1 cellular context compared by ENCODE assay signal in the genomic region with DNA sequence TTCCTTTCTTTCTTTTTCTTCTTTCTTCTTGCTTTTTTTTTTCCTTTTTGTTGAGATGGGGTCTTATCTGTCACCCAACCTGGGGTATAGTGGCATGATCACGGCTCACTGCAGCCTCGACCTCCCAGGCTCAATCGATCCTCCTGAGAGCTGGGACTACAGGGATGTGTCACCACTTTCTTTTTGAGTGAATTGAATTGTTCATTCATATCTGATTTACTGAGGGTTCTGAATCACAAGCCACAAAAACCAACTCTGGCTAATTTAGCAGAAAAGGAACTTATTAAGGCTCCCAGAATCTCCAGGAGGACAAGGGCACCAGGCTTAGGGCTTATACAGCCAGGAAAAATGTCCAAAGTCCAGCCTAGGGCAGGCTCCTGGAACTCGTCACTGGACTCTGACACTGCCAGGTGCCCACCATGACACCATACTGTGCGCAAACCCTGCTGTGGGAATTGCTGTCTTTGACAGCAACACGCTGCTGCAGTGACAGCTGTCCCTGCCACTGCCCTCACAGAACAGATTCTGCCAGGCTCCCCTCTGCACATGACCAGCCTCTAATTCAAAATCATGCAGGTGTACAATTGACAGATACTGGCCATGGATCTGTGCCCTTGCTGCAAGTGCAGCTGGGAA.
A peak's percentile ranks its signal among the peaks of the same experiment; 100 is the strongest.
TF ChIP-seq lines count a peak whose summit lies in the region.

No MANE protein-coding gene starts in this region.

TF ChIP-seq in GM12878, 131 proteins besides CTCF, POLR2A, EP300 and RAD21 (continues in another document):
- 0 out of 2 replicates have a peak, but pooled peaks have one; percentile 15 for TF ChIP-seq CHD4 (IDR thresholded peaks at IDR 0.05)
- peak; percentile 99 for TF ChIP-seq JUNB (IDR thresholded peaks at IDR 0.05)
- no peak for TF ChIP-seq SUZ12 (IDR thresholded peaks at IDR 0.05; ENCODE audit: unreplicated experiment)
- TF ChIP-seq MXI1 (IDR thresholded peaks at IDR 0.05; ENCODE audit: low read depth, low read length), result no peak
- TF ChIP-seq, protein P1, sequence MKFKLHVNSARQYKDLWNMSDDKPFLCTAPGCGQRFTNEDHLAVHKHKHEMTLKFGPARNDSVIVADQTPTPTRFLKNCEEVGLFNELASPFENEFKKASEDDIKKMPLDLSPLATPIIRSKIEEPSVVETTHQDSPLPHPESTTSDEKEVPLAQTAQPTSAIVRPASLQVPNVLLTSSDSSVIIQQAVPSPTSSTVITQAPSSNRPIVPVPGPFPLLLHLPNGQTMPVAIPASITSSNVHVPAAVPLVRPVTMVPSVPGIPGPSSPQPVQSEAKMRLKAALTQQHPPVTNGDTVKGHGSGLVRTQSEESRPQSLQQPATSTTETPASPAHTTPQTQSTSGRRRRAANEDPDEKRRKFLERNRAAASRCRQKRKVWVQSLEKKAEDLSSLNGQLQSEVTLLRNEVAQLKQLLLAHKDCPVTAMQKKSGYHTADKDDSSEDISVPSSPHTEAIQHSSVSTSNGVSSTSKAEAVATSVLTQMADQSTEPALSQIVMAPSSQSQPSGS (IDR thresholded peaks at IDR 0.05; ENCODE audit: low read length), result peak; percentile 85
- TF ChIP-seq ASH2L (IDR thresholded peaks at IDR 0.05; ENCODE audit: borderline replicate concordance, low read depth), result no peak
- no peak for TF ChIP-seq BRCA1 (IDR thresholded peaks at IDR 0.05; ENCODE audit: low read depth, low read length)
- no peak for TF ChIP-seq ZNF622 (IDR thresholded peaks at IDR 0.05)
- TF ChIP-seq ZNF217 (IDR thresholded peaks at IDR 0.05), result peak; percentile 49; the same call in 1 of the 2 replicates
- peak; percentile 9 for TF ChIP-seq SP1 (IDR thresholded peaks at IDR 0.05; ENCODE audit: low read depth, low read length)
- no peak for TF ChIP-seq SMAD5 (IDR thresholded peaks at IDR 0.05; ENCODE audit: low read depth)
- TF ChIP-seq RBBP5 (conservative IDR thresholded peaks at IDR 0.05), result no peak
- TF ChIP-seq, protein P2, sequence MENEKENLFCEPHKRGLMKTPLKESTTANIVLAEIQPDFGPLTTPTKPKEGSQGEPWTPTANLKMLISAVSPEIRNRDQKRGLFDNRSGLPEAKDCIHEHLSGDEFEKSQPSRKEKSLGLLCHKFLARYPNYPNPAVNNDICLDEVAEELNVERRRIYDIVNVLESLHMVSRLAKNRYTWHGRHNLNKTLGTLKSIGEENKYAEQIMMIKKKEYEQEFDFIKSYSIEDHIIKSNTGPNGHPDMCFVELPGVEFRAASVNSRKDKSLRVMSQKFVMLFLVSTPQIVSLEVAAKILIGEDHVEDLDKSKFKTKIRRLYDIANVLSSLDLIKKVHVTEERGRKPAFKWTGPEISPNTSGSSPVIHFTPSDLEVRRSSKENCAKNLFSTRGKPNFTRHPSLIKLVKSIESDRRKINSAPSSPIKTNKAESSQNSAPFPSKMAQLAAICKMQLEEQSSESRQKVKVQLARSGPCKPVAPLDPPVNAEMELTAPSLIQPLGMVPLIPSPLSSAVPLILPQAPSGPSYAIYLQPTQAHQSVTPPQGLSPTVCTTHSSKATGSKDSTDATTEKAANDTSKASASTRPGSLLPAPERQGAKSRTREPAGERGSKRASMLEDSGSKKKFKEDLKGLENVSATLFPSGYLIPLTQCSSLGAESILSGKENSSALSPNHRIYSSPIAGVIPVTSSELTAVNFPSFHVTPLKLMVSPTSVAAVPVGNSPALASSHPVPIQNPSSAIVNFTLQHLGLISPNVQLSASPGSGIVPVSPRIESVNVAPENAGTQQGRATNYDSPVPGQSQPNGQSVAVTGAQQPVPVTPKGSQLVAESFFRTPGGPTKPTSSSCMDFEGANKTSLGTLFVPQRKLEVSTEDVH (IDR thresholded peaks at IDR 0.05; ENCODE audit: low read depth, partially characterized antibody), result no peak
- TF ChIP-seq, protein P3, sequence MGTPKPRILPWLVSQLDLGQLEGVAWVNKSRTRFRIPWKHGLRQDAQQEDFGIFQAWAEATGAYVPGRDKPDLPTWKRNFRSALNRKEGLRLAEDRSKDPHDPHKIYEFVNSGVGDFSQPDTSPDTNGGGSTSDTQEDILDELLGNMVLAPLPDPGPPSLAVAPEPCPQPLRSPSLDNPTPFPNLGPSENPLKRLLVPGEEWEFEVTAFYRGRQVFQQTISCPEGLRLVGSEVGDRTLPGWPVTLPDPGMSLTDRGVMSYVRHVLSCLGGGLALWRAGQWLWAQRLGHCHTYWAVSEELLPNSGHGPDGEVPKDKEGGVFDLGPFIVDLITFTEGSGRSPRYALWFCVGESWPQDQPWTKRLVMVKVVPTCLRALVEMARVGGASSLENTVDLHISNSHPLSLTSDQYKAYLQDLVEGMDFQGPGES (IDR thresholded peaks at IDR 0.05), result no peak
- no peak for TF ChIP-seq EZH2 (IDR thresholded peaks at IDR 0.05; ENCODE audit: borderline replicate concordance, control insufficient read depth, low read depth, low read length)
- TF ChIP-seq SMAD1 (IDR thresholded peaks at IDR 0.05; ENCODE audit: low read depth, partially characterized antibody), result no peak
- peak; percentile 83 for TF ChIP-seq CREM (IDR thresholded peaks at IDR 0.05; ENCODE audit: low read depth)
- no peak for TF ChIP-seq ZSCAN29 (IDR thresholded peaks at IDR 0.05)
- no peak for TF ChIP-seq HDGF (IDR thresholded peaks at IDR 0.05)
- TF ChIP-seq, protein P4, sequence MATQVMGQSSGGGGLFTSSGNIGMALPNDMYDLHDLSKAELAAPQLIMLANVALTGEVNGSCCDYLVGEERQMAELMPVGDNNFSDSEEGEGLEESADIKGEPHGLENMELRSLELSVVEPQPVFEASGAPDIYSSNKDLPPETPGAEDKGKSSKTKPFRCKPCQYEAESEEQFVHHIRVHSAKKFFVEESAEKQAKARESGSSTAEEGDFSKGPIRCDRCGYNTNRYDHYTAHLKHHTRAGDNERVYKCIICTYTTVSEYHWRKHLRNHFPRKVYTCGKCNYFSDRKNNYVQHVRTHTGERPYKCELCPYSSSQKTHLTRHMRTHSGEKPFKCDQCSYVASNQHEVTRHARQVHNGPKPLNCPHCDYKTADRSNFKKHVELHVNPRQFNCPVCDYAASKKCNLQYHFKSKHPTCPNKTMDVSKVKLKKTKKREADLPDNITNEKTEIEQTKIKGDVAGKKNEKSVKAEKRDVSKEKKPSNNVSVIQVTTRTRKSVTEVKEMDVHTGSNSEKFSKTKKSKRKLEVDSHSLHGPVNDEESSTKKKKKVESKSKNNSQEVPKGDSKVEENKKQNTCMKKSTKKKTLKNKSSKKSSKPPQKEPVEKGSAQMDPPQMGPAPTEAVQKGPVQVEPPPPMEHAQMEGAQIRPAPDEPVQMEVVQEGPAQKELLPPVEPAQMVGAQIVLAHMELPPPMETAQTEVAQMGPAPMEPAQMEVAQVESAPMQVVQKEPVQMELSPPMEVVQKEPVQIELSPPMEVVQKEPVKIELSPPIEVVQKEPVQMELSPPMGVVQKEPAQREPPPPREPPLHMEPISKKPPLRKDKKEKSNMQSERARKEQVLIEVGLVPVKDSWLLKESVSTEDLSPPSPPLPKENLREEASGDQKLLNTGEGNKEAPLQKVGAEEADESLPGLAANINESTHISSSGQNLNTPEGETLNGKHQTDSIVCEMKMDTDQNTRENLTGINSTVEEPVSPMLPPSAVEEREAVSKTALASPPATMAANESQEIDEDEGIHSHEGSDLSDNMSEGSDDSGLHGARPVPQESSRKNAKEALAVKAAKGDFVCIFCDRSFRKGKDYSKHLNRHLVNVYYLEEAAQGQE (IDR thresholded peaks at IDR 0.05; ENCODE audit: low read depth, low read length), result 0 out of 2 replicates have a peak, but pooled peaks have one; percentile 11
- TF ChIP-seq CREB1 (IDR thresholded peaks at IDR 0.05; ENCODE audit: low read depth), result no peak
- TF ChIP-seq, protein P5, sequence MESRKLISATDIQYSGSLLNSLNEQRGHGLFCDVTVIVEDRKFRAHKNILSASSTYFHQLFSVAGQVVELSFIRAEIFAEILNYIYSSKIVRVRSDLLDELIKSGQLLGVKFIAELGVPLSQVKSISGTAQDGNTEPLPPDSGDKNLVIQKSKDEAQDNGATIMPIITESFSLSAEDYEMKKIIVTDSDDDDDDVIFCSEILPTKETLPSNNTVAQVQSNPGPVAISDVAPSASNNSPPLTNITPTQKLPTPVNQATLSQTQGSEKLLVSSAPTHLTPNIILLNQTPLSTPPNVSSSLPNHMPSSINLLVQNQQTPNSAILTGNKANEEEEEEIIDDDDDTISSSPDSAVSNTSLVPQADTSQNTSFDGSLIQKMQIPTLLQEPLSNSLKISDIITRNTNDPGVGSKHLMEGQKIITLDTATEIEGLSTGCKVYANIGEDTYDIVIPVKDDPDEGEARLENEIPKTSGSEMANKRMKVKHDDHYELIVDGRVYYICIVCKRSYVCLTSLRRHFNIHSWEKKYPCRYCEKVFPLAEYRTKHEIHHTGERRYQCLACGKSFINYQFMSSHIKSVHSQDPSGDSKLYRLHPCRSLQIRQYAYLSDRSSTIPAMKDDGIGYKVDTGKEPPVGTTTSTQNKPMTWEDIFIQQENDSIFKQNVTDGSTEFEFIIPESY (IDR thresholded peaks at IDR 0.05), result no peak
- TF ChIP-seq RB1 (IDR thresholded peaks at IDR 0.05; ENCODE audit: borderline replicate concordance), result no peak
- peak; percentile 65 for TF ChIP-seq POU2F2 (IDR thresholded peaks at IDR 0.05; ENCODE audit: borderline replicate concordance, low read depth, low read length)
- TF ChIP-seq, protein P6, sequence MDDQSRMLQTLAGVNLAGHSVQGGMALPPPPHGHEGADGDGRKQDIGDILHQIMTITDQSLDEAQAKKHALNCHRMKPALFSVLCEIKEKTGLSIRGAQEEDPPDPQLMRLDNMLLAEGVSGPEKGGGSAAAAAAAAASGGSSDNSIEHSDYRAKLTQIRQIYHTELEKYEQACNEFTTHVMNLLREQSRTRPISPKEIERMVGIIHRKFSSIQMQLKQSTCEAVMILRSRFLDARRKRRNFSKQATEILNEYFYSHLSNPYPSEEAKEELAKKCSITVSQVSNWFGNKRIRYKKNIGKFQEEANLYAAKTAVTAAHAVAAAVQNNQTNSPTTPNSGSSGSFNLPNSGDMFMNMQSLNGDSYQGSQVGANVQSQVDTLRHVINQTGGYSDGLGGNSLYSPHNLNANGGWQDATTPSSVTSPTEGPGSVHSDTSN (IDR thresholded peaks at IDR 0.05; ENCODE audit: insufficient replicate concordance, low read depth, low read length), result no peak
- TF ChIP-seq NR2F1 (conservative IDR thresholded peaks at IDR 0.05), result peak; percentile 58
- TF ChIP-seq ESRRA (IDR thresholded peaks at IDR 0.05; ENCODE audit: low read length), result no peak
- no peak for TF ChIP-seq NFYA (IDR thresholded peaks at IDR 0.05; ENCODE audit: borderline replicate concordance, low read depth, low read length)
- TF ChIP-seq, protein P7, sequence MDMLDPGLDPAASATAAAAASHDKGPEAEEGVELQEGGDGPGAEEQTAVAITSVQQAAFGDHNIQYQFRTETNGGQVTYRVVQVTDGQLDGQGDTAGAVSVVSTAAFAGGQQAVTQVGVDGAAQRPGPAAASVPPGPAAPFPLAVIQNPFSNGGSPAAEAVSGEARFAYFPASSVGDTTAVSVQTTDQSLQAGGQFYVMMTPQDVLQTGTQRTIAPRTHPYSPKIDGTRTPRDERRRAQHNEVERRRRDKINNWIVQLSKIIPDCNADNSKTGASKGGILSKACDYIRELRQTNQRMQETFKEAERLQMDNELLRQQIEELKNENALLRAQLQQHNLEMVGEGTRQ (IDR thresholded peaks at IDR 0.05; ENCODE audit: borderline replicate concordance, low read depth, low read length), result no peak
- peak; percentile 82 for TF ChIP-seq CBFB (IDR thresholded peaks at IDR 0.05; ENCODE audit: low read depth)
- TF ChIP-seq MYB (IDR thresholded peaks at IDR 0.05; ENCODE audit: borderline replicate concordance, low read depth, low read length), result no peak
- peak; percentile 92; the same call in 1 of the 2 replicates for TF ChIP-seq BACH1 (IDR thresholded peaks at IDR 0.05; ENCODE audit: borderline replicate concordance)
- TF ChIP-seq, protein P8, sequence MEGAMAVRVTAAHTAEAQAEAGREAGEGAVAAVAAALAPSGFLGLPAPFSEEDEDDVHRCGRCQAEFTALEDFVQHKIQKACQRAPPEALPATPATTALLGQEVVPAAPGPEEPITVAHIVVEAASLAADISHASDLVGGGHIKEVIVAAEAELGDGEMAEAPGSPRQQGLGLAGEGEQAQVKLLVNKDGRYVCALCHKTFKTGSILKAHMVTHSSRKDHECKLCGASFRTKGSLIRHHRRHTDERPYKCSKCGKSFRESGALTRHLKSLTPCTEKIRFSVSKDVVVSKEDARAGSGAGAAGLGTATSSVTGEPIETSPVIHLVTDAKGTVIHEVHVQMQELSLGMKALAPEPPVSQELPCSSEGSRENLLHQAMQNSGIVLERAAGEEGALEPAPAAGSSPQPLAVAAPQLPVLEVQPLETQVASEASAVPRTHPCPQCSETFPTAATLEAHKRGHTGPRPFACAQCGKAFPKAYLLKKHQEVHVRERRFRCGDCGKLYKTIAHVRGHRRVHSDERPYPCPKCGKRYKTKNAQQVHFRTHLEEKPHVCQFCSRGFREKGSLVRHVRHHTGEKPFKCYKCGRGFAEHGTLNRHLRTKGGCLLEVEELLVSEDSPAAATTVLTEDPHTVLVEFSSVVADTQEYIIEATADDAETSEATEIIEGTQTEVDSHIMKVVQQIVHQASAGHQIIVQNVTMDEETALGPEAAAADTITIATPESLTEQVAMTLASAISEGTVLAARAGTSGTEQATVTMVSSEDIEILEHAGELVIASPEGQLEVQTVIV (IDR thresholded peaks at IDR 0.05; ENCODE audit: borderline replicate concordance, partially characterized antibody), result no peak
- TF ChIP-seq ZZZ3 (IDR thresholded peaks at IDR 0.05; ENCODE audit: control insufficient read depth, insufficient read length, low read depth), result no peak
- TF ChIP-seq SREBF2 (IDR thresholded peaks at IDR 0.05; ENCODE audit: low read length), result no peak
- TF ChIP-seq TCF7 (IDR thresholded peaks at IDR 0.05; ENCODE audit: borderline replicate concordance), result no peak; the same call in 1 of the 2 replicates
- TF ChIP-seq, protein P9, sequence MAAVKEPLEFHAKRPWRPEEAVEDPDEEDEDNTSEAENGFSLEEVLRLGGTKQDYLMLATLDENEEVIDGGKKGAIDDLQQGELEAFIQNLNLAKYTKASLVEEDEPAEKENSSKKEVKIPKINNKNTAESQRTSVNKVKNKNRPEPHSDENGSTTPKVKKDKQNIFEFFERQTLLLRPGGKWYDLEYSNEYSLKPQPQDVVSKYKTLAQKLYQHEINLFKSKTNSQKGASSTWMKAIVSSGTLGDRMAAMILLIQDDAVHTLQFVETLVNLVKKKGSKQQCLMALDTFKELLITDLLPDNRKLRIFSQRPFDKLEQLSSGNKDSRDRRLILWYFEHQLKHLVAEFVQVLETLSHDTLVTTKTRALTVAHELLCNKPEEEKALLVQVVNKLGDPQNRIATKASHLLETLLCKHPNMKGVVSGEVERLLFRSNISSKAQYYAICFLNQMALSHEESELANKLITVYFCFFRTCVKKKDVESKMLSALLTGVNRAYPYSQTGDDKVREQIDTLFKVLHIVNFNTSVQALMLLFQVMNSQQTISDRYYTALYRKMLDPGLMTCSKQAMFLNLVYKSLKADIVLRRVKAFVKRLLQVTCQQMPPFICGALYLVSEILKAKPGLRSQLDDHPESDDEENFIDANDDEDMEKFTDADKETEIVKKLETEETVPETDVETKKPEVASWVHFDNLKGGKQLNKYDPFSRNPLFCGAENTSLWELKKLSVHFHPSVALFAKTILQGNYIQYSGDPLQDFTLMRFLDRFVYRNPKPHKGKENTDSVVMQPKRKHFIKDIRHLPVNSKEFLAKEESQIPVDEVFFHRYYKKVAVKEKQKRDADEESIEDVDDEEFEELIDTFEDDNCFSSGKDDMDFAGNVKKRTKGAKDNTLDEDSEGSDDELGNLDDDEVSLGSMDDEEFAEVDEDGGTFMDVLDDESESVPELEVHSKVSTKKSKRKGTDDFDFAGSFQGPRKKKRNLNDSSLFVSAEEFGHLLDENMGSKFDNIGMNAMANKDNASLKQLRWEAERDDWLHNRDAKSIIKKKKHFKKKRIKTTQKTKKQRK (IDR thresholded peaks at IDR 0.05; ENCODE audit: low read depth, low read length), result no peak
- TF ChIP-seq SREBF1 (IDR thresholded peaks at IDR 0.05; ENCODE audit: low read length), result no peak
- TF ChIP-seq ZNF24 (IDR thresholded peaks at IDR 0.05), result peak; percentile 50; the same call in 1 of the 2 replicates
- TF ChIP-seq YY1 (IDR thresholded peaks at IDR 0.05; ENCODE audit: low read depth, low read length), result 0 out of 2 replicates have a peak, but pooled peaks have one; percentile 7
- TF ChIP-seq TARDBP (IDR thresholded peaks at IDR 0.05; ENCODE audit: borderline replicate concordance), result no peak
